ENCODE assay signal across 20 cellular contexts in the genomic region with DNA sequence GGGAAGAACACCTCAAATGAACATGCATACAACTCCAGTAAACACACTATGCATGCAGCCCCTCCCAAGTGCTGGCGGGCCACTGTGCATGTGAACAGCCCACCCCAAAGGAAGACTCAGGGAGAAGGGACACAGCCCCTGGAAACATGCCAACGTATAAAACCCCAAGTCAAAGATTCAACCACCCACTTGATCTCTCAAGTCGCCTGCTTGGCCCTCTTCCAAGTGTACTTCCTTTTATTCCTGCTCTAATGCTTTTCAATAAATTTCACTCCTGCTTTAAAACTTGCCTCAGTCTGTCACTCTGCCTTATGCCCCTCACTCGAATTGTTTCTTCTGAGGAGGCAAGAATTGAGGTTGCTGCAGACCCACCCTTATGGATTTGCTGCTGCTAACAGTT.
A peak's percentile ranks its signal among the peaks of the same experiment; 100 is the strongest.
DNase-seq lines count a peak whose midpoint lies in the region; TF ChIP-seq lines count a peak whose summit lies in the region.
"Had no signal": no experiment of that assay in that cellular context is flagged by ENCODE, and none has a peak within 500 bp of the region (broad histone marks: within the 10 kb centered on the region; RNA-seq: fewer than 3 reads in every experiment).

No MANE protein-coding gene starts in this region.

- DNase-seq in Ammon's horn (ENCODE audit: low spot score) (peak; percentile 7), HT1080 (ENCODE audit: low read depth) (peak; percentile 28), NCI-H748 treated with DMSO at 0.1 percent for 48 hours (lab: John Stamatoyannopoulos, UW) (peak; percentile 40), fibroblast of mammary gland (ENCODE audit: low read depth) (peak; percentile 34), cerebellum (ENCODE audit: low spot score) (no peak), inferior parietal cortex (ENCODE audit: extremely low spot score) (no peak), NCI-H2081 (lab: John Stamatoyannopoulos, UW) (no peak)
- DNase-seq: activated CD4-positive, alpha-beta T cell treated with anti-CD3 and anti-CD28 coated beads for 1 hour; activated CD8-positive, alpha-beta memory T cell treated with anti-CD3 and anti-CD28 coated beads, Interleukin-2, amount 50 U/mL, for 4 hours; aorta; BE2C; colonic mucosa; DMS153; lower lobe of right lung; naive B cell; NCI-H1436 treated with DMSO at 0.1 percent for 48 hours; Right ventricle myocardium superior; small intestine; stimulated activated CD4-positive, alpha-beta T cell treated with anti-CD3 and anti-CD28 coated beads, Interleukin-4, amount 100 ng/mL, for 4 hours had no signal

- no peak for TF ChIP-seq CTCF in fibroblast of mammary gland (conservative IDR thresholded peaks at IDR 0.05; ENCODE audit: control insufficient read depth, insufficient read depth, low read depth, low read length)

- H3K4me3 ChIP-seq in fibroblast of mammary gland (ENCODE audit: control insufficient read depth, low read depth, low read length), result no peak overlapping the region
- H3K4me3 ChIP-seq: colonic mucosa, lower lobe of right lung, suprapubic skin had no signal

Comparison
In these comparisons a context has a peak if more than half of its experiments do, and no peak if none do; other contexts are left out.
1. DNase-seq: peak in Ammon's horn (single experiment), HT1080 (single experiment), NCI-H748 treated with DMSO at 0.1 percent for 48 hours (single experiment) and fibroblast of mammary gland (single experiment); none in cerebellum (single experiment), inferior parietal cortex (single experiment) and NCI-H2081 (0 of 2).